In genomic region chr3:117602054-117602644, GRCh38 we compare ENCODE assay signal across 14 cellular contexts.
"Had no signal": no experiment of that assay in that cellular context is flagged by ENCODE, and none has a peak within 500 bp of the region (broad histone marks: within the 10 kb centered on the region; RNA-seq: fewer than 3 reads in every experiment).

No MANE protein-coding gene starts in this region.

- H3K4me1 ChIP-seq: breast epithelium, heart right ventricle had no signal

- H3K9me3 ChIP-seq: breast epithelium, heart right ventricle, thoracic aorta had no signal

- H3K27me3 ChIP-seq: breast epithelium had no signal

- H3K27ac ChIP-seq: breast epithelium, heart right ventricle, thoracic aorta had no signal

- H3K36me3 ChIP-seq: breast epithelium, heart right ventricle, thoracic aorta had no signal

- ATAC-seq: activated CD8-positive, alpha-beta memory T cell treated with anti-CD3 and anti-CD28 coated beads, Interleukin-2, amount 10 ng/mL, durations not matched to agents 7 days and 5 days; natural killer cell treated with Interleukin-12 subunit alpha and Interleukin-12 subunit beta and Interleukin-15 and Interleukin-18, amount 100 ng/mL, for 72 hours; stimulated activated naive CD8-positive, alpha-beta T cell treated with anti-CD3 and anti-CD28 coated beads, Interleukin-15, amount 100 ng/mL, for 72 hours; T-helper 17 cell had no signal

- H3K4me3 ChIP-seq: breast epithelium, heart right ventricle, thoracic aorta had no signal

- DNase-seq: activated CD4-positive, alpha-beta T cell treated with anti-CD3 and anti-CD28 coated beads, Interleukin-2, amount 50 U/mL, for 4 hours; activated CD4-positive, CD25-positive, alpha-beta regulatory T cell; activated CD8-positive, alpha-beta memory T cell treated with anti-CD3 and anti-CD28 coated beads, Interleukin-2, amount 10 ng/mL, durations not matched to agents 7 days and 5 days; activated gamma-delta T cell; activated naive CD8-positive, alpha-beta T cell treated with anti-CD3 and anti-CD28 coated beads for 36 hours; activated T-cell treated with anti-CD3 and anti-CD28 coated beads, Interleukin-2, amount 50 U/mL, for 48 hours; foreskin melanocyte; heart right ventricle; stimulated activated CD4-positive, alpha-beta T cell treated with anti-CD3 and anti-CD28 coated beads, Interleukin-4, amount 100 ng/mL, for 4 hours; stimulated activated naive CD8-positive, alpha-beta T cell treated with anti-CD3 and anti-CD28 coated beads, Interleukin-15, amount 100 ng/mL, for 72 hours; T-helper 17 cell had no signal
